ENCODE assay signal across 1 cellular context in genomic region chr2:75577280-75577679, GRCh38.
A peak's percentile ranks its signal among the peaks of the same experiment; 100 is the strongest.
TF ChIP-seq lines count a peak whose summit lies in the region.

No MANE protein-coding gene starts in this region.

TF ChIP-seq in liver, 16 proteins besides CTCF, POLR2A, EP300 and RAD21 (continued from another document):
- peak; percentile 58 for TF ChIP-seq REST (IDR thresholded peaks at IDR 0.05)
- TF ChIP-seq NR2F2 (IDR thresholded peaks at IDR 0.05): no peak
- TF ChIP-seq RXRA (IDR thresholded peaks at IDR 0.05): peak in 1 of 2 donors; percentile 86
- TF ChIP-seq HNF4A (conservative IDR thresholded peaks at IDR 0.05): peak; percentile 83 to 91
- TF ChIP-seq FOXA2 (IDR thresholded peaks at IDR 0.05): peak; percentile 72
- TF ChIP-seq ATF3 (IDR thresholded peaks at IDR 0.05): peak; percentile 47
- peak; percentile 86 for TF ChIP-seq YY1 (IDR thresholded peaks at IDR 0.05)
- TF ChIP-seq SP1 (IDR thresholded peaks at IDR 0.05): peak; percentile 80
- TF ChIP-seq FOXA1 (IDR thresholded peaks at IDR 0.05): no peak
- no peak for TF ChIP-seq EGR1 (IDR thresholded peaks at IDR 0.05; ENCODE audit: low read depth in 2 of 2)
- peak; percentile 51 for TF ChIP-seq HNF4G (IDR thresholded peaks at IDR 0.05)
- no peak for TF ChIP-seq ZBTB33 (IDR thresholded peaks at IDR 0.05)
- peak; percentile 65 for TF ChIP-seq MAX (IDR thresholded peaks at IDR 0.05)
